19 cellular contexts compared by ENCODE assay signal in the genomic region with DNA sequence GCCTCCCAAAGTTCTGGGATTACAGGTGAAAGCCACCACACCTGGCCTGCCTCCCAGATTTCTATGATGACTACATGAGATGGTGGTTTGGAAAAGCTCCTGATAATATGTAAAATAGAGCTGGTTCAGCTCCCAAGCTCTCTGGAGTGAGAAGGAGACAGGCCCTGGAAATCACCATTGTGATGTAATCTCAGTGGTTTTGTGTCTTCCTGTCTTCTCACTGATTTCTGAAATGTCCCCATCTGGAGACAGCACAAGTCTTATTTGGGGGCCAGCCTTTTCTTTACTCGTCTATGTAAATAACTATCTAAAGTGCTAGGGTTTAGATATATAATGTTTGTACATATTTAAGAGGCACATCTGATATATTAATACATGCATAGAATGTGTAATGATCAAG.
"Had no signal": no experiment of that assay in that cellular context is flagged by ENCODE, and none has a peak within 500 bp of the region (broad histone marks: within the 10 kb centered on the region; RNA-seq: fewer than 3 reads in every experiment).

No MANE protein-coding gene starts in this region.

- H3K27me3 Mint-ChIP-seq: activated naive CD8-positive, alpha-beta T cell treated with anti-CD3 and anti-CD28 coated beads for 36 hours had no signal

- H3K4me1 Mint-ChIP-seq: activated naive CD8-positive, alpha-beta T cell treated with anti-CD3 and anti-CD28 coated beads for 36 hours; neural progenitor cell had no signal

- H3K9me3 Mint-ChIP-seq: neural progenitor cell had no signal

- DNase-seq: activated CD4-positive, alpha-beta memory T cell treated with anti-CD3 and anti-CD28 coated beads for 36 hours; activated CD4-positive, alpha-beta T cell treated with anti-CD3 and anti-CD28 coated beads for 4 hours; activated CD4-positive, CD25-positive, alpha-beta regulatory T cell; activated naive CD4-positive, alpha-beta T cell treated with Interleukin-2 at 50 U/mL for 16 hours; activated naive CD8-positive, alpha-beta T cell treated with anti-CD3 and anti-CD28 coated beads for 36 hours; activated T-cell treated with anti-CD3 and anti-CD28 coated beads, Interleukin-2, amount 50 U/mL, for 48 hours; central memory CD4-positive, alpha-beta T cell; dorsolateral prefrontal cortex; gastrocnemius medialis; hippocampal formation; kidney glomerular epithelial cell; left lung; naive thymus-derived CD4-positive, alpha-beta T cell; posterior cingulate gyrus; retina; stimulated activated CD4-positive, alpha-beta T cell treated with anti-CD3 and anti-CD28 coated beads, Interleukin-2, amount 100 ng/mL, for 48 hours; stimulated activated naive CD4-positive, alpha-beta T cell; upper lobe of left lung had no signal

- H3K27ac Mint-ChIP-seq: activated CD4-positive, alpha-beta memory T cell treated with anti-CD3 and anti-CD28 coated beads for 36 hours; activated naive CD8-positive, alpha-beta T cell treated with anti-CD3 and anti-CD28 coated beads for 36 hours; naive thymus-derived CD4-positive, alpha-beta T cell; neural progenitor cell had no signal

- H3K4me3 Mint-ChIP-seq: activated CD4-positive, alpha-beta memory T cell treated with anti-CD3 and anti-CD28 coated beads for 36 hours; activated naive CD8-positive, alpha-beta T cell treated with anti-CD3 and anti-CD28 coated beads for 36 hours; naive thymus-derived CD4-positive, alpha-beta T cell; neural progenitor cell had no signal

- H3K36me3 Mint-ChIP-seq: activated CD4-positive, alpha-beta memory T cell treated with anti-CD3 and anti-CD28 coated beads for 36 hours; neural progenitor cell had no signal
